In the genomic region with DNA sequence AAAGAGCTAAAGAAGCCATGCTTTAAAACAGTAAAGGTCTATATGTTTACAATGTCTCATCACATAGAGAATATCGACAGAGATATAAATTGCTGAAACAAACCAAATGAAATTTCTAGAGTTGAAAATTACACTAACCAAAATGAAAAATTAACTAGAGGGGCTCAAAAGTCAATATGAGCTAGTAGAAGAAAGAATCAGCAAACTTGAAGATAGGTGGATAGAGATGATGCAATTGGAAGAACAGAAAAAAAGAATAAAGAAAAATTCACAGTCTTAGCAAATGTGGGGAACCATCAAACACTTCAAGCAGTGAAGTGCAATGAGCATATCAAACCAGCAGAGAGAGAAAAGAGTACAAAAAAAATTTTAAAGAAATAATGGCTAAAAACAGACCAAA, we compare ENCODE assay signal across 9 cellular contexts. TPM values are rescaled to one million over a fixed set of nuclear protein-coding genes. Genes with fewer than 3 reads are reported as not detected.
"Had no signal": no experiment of that assay in that cellular context is flagged by ENCODE, and none has a peak within 500 bp of the region (broad histone marks: within the 10 kb centered on the region; RNA-seq: fewer than 3 reads in every experiment).

No MANE protein-coding gene starts in this region.

- H3K27ac ChIP-seq: HL-60, KMS-11 had no signal

- H3K4me2 ChIP-seq: KMS-11 had no signal

- FAIRE-seq: HepG2, HTR-8/SVneo had no signal

- H3K9ac ChIP-seq: KMS-11 had no signal

- ATAC-seq: HepG2 had no signal

- DNase-seq: IMR-90, KBM-7, KG1 had no signal

RNA-seq across cellular contexts. Expression of a gene that starts 24.1 kb away (rescaled TPM):
- total RNA-seq: HepG2, HT-29 had no signal
- polyA plus RNA-seq: HepG2, IgD-negative memory B cell had no signal
